In the genomic region with DNA sequence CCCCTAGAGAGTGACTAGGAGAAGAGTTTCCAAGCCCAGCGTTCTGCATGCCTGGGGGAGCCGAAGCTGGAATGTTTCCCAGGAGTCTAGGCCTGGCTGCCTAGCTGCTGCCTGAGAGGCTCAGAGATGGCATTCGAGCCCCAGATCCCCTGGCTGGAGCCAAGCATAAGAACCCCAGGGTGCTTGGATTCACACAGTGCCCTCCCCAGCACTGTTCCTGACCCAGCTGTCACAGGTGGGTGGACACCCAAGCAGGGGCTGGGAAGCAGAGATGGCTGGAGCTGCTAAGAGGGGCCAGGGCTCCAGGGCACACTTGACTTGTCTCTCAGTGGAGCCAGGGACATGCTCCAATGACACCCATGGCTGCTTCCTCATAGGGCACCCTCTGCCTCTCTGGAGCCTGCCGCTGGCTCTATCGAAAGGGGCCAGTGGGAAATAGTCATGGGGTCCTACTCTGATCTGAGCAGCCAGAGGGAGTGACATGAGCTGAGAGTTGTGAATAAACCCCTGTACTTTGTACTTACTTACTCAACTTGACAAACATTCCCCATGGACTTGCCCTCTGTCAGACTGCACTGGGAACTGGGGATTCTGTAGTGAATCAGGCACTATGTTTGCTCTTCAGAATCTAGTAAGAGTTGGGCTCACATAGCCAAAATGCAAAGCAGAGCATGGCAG, we compare ENCODE assay signal across 1 cellular context.
TF ChIP-seq lines count a peak whose summit lies in the region.

No MANE protein-coding gene starts in this region.

TF ChIP-seq in HepG2, 621 proteins besides CTCF, POLR2A, EP300 and RAD21 (continues in another document):
- TF ChIP-seq, protein P1, sequence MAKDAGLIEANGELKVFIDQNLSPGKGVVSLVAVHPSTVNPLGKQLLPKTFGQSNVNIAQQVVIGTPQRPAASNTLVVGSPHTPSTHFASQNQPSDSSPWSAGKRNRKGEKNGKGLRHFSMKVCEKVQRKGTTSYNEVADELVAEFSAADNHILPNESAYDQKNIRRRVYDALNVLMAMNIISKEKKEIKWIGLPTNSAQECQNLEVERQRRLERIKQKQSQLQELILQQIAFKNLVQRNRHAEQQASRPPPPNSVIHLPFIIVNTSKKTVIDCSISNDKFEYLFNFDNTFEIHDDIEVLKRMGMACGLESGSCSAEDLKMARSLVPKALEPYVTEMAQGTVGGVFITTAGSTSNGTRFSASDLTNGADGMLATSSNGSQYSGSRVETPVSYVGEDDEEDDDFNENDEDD (CRISPR knock-in tag; IDR thresholded peaks at IDR 0.05; ENCODE audit: borderline replicate concordance) = no peak
- TF ChIP-seq, protein P2, sequence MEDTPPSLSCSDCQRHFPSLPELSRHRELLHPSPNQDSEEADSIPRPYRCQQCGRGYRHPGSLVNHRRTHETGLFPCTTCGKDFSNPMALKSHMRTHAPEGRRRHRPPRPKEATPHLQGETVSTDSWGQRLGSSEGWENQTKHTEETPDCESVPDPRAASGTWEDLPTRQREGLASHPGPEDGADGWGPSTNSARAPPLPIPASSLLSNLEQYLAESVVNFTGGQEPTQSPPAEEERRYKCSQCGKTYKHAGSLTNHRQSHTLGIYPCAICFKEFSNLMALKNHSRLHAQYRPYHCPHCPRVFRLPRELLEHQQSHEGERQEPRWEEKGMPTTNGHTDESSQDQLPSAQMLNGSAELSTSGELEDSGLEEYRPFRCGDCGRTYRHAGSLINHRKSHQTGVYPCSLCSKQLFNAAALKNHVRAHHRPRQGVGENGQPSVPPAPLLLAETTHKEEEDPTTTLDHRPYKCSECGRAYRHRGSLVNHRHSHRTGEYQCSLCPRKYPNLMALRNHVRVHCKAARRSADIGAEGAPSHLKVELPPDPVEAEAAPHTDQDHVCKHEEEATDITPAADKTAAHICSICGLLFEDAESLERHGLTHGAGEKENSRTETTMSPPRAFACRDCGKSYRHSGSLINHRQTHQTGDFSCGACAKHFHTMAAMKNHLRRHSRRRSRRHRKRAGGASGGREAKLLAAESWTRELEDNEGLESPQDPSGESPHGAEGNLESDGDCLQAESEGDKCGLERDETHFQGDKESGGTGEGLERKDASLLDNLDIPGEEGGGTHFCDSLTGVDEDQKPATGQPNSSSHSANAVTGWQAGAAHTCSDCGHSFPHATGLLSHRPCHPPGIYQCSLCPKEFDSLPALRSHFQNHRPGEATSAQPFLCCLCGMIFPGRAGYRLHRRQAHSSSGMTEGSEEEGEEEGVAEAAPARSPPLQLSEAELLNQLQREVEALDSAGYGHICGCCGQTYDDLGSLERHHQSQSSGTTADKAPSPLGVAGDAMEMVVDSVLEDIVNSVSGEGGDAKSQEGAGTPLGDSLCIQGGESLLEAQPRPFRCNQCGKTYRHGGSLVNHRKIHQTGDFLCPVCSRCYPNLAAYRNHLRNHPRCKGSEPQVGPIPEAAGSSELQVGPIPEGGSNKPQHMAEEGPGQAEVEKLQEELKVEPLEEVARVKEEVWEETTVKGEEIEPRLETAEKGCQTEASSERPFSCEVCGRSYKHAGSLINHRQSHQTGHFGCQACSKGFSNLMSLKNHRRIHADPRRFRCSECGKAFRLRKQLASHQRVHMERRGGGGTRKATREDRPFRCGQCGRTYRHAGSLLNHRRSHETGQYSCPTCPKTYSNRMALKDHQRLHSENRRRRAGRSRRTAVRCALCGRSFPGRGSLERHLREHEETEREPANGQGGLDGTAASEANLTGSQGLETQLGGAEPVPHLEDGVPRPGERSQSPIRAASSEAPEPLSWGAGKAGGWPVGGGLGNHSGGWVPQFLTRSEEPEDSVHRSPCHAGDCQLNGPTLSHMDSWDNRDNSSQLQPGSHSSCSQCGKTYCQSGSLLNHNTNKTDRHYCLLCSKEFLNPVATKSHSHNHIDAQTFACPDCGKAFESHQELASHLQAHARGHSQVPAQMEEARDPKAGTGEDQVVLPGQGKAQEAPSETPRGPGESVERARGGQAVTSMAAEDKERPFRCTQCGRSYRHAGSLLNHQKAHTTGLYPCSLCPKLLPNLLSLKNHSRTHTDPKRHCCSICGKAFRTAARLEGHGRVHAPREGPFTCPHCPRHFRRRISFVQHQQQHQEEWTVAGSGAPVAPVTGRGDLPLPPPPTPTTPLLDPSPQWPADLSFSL (CRISPR knock-in tag; IDR thresholded peaks at IDR 0.05) = peak; percentile 46; the same call in 1 of the 2 replicates
- TF ChIP-seq ZNF772 (CRISPR knock-in tag; IDR thresholded peaks at IDR 0.05) (peak; percentile 72), KLF15 (CRISPR knock-in tag; IDR thresholded peaks at IDR 0.05; ENCODE audit: borderline replicate concordance) (no peak), ZNF3 (CRISPR knock-in tag; IDR thresholded peaks at IDR 0.05) (peak; percentile 54; the same call in 1 of the 2 replicates), ELF1 (CRISPR knock-in tag; IDR thresholded peaks at IDR 0.05) (peak; percentile 15; the same call in 1 of the 2 replicates), ZNF562 (CRISPR knock-in tag; IDR thresholded peaks at IDR 0.05; ENCODE audit: borderline replicate concordance) (no peak), MXI1 (IDR thresholded peaks at IDR 0.05; ENCODE audit: borderline replicate concordance, low read depth, low read length) (0 out of 3 replicates have a peak, but pooled peaks have one; percentile 24), ZEB1 (IDR thresholded peaks at IDR 0.05; ENCODE audit: insufficient replicate concordance, low read depth) (no peak), NR1H2 (CRISPR knock-in tag; IDR thresholded peaks at IDR 0.05; ENCODE audit: borderline replicate concordance, low read depth) (no peak), CREB1 (IDR thresholded peaks at IDR 0.05) (no peak), CREB1 (CRISPR knock-in tag; IDR thresholded peaks at IDR 0.05) (peak; percentile 35; the same call in 1 of the 2 replicates), MED1 (CRISPR knock-in tag; IDR thresholded peaks at IDR 0.05) (peak; percentile 51; the same call in 1 of the 2 replicates), ZNF431 (CRISPR knock-in tag; IDR thresholded peaks at IDR 0.05; ENCODE audit: borderline replicate concordance, low read depth) (no peak), RXRB (CRISPR knock-in tag; IDR thresholded peaks at IDR 0.05; ENCODE audit: borderline replicate concordance) (peak; percentile 60; the same call in 1 of the 2 replicates), ZSCAN12 (CRISPR knock-in tag; IDR thresholded peaks at IDR 0.05) (no peak), HNRNPL (IDR thresholded peaks at IDR 0.05; ENCODE audit: low read depth, low read length) (no peak), ZNF878 (CRISPR knock-in tag; IDR thresholded peaks at IDR 0.05) (peak; percentile 71; the same call in 1 of the 2 replicates), ZNF713 (CRISPR knock-in tag; IDR thresholded peaks at IDR 0.05) (no peak), CREM (IDR thresholded peaks at IDR 0.05) (peak; percentile 34; the same call in 1 of the 2 replicates), CREM (CRISPR knock-in tag; IDR thresholded peaks at IDR 0.05) (no peak), NFE2 (CRISPR knock-in tag; IDR thresholded peaks at IDR 0.05) (no peak), ZBTB21 (CRISPR knock-in tag; IDR thresholded peaks at IDR 0.05) (0 out of 2 replicates have a peak, but pooled peaks have one; percentile 18), HOXA7 (CRISPR knock-in tag; IDR thresholded peaks at IDR 0.05) (no peak), HDAC6 (IDR thresholded peaks at IDR 0.05; ENCODE audit: low read depth, low read length) (no peak), ZNF549 (CRISPR knock-in tag; IDR thresholded peaks at IDR 0.05) (no peak)
- TF ChIP-seq, protein P3, sequence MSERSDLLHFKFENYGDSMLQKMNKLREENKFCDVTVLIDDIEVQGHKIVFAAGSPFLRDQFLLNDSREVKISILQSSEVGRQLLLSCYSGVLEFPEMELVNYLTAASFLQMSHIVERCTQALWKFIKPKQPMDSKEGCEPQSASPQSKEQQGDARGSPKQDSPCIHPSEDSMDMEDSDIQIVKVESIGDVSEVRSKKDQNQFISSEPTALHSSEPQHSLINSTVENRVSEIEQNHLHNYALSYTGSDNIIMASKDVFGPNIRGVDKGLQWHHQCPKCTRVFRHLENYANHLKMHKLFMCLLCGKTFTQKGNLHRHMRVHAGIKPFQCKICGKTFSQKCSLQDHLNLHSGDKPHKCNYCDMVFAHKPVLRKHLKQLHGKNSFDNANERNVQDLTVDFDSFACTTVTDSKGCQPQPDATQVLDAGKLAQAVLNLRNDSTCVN (CRISPR knock-in tag; IDR thresholded peaks at IDR 0.05; ENCODE audit: borderline replicate concordance) = peak; percentile 28; the same call in 1 of the 2 replicates
- TF ChIP-seq, protein P4, sequence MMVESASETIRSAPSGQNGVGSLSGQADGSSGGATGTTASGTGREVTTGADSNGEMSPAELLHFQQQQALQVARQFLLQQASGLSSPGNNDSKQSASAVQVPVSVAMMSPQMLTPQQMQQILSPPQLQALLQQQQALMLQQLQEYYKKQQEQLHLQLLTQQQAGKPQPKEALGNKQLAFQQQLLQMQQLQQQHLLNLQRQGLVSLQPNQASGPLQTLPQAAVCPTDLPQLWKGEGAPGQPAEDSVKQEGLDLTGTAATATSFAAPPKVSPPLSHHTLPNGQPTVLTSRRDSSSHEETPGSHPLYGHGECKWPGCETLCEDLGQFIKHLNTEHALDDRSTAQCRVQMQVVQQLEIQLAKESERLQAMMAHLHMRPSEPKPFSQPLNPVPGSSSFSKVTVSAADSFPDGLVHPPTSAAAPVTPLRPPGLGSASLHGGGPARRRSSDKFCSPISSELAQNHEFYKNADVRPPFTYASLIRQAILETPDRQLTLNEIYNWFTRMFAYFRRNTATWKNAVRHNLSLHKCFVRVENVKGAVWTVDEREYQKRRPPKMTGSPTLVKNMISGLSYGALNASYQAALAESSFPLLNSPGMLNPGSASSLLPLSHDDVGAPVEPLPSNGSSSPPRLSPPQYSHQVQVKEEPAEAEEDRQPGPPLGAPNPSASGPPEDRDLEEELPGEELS (CRISPR knock-in tag; IDR thresholded peaks at IDR 0.05) = 0 out of 2 replicates have a peak, but pooled peaks have one; percentile 12
- TF ChIP-seq, protein P5, sequence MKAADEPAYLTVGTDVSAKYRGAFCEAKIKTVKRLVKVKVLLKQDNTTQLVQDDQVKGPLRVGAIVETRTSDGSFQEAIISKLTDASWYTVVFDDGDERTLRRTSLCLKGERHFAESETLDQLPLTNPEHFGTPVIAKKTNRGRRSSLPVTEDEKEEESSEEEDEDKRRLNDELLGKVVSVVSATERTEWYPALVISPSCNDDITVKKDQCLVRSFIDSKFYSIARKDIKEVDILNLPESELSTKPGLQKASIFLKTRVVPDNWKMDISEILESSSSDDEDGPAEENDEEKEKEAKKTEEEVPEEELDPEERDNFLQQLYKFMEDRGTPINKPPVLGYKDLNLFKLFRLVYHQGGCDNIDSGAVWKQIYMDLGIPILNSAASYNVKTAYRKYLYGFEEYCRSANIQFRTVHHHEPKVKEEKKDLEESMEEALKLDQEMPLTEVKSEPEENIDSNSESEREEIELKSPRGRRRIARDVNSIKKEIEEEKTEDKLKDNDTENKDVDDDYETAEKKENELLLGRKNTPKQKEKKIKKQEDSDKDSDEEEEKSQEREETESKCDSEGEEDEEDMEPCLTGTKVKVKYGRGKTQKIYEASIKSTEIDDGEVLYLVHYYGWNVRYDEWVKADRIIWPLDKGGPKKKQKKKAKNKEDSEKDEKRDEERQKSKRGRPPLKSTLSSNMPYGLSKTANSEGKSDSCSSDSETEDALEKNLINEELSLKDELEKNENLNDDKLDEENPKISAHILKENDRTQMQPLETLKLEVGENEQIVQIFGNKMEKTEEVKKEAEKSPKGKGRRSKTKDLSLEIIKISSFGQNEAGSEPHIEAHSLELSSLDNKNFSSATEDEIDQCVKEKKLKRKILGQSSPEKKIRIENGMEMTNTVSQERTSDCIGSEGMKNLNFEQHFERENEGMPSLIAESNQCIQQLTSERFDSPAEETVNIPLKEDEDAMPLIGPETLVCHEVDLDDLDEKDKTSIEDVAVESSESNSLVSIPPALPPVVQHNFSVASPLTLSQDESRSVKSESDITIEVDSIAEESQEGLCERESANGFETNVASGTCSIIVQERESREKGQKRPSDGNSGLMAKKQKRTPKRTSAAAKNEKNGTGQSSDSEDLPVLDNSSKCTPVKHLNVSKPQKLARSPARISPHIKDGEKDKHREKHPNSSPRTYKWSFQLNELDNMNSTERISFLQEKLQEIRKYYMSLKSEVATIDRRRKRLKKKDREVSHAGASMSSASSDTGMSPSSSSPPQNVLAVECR (CRISPR knock-in tag; IDR thresholded peaks at IDR 0.05; ENCODE audit: borderline replicate concordance) = peak; percentile 15; the same call in 1 of the 2 replicates
- TF ChIP-seq, protein P6, sequence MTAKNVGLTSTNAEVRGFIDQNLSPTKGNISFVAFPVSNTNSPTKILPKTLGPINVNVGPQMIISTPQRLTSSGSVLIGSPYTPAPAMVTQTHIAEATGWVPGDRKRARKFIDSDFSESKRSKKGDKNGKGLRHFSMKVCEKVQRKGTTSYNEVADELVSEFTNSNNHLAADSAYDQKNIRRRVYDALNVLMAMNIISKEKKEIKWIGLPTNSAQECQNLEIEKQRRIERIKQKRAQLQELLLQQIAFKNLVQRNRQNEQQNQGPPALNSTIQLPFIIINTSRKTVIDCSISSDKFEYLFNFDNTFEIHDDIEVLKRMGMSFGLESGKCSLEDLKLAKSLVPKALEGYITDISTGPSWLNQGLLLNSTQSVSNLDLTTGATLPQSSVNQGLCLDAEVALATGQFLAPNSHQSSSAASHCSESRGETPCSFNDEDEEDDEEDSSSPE (CRISPR knock-in tag; IDR thresholded peaks at IDR 0.05) = peak; percentile 44; the same call in 1 of the 2 replicates
- TF ChIP-seq, protein P7, sequence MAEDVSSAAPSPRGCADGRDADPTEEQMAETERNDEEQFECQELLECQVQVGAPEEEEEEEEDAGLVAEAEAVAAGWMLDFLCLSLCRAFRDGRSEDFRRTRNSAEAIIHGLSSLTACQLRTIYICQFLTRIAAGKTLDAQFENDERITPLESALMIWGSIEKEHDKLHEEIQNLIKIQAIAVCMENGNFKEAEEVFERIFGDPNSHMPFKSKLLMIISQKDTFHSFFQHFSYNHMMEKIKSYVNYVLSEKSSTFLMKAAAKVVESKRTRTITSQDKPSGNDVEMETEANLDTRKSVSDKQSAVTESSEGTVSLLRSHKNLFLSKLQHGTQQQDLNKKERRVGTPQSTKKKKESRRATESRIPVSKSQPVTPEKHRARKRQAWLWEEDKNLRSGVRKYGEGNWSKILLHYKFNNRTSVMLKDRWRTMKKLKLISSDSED (CRISPR knock-in tag; IDR thresholded peaks at IDR 0.05) = no peak
- TF ChIP-seq, protein P8, sequence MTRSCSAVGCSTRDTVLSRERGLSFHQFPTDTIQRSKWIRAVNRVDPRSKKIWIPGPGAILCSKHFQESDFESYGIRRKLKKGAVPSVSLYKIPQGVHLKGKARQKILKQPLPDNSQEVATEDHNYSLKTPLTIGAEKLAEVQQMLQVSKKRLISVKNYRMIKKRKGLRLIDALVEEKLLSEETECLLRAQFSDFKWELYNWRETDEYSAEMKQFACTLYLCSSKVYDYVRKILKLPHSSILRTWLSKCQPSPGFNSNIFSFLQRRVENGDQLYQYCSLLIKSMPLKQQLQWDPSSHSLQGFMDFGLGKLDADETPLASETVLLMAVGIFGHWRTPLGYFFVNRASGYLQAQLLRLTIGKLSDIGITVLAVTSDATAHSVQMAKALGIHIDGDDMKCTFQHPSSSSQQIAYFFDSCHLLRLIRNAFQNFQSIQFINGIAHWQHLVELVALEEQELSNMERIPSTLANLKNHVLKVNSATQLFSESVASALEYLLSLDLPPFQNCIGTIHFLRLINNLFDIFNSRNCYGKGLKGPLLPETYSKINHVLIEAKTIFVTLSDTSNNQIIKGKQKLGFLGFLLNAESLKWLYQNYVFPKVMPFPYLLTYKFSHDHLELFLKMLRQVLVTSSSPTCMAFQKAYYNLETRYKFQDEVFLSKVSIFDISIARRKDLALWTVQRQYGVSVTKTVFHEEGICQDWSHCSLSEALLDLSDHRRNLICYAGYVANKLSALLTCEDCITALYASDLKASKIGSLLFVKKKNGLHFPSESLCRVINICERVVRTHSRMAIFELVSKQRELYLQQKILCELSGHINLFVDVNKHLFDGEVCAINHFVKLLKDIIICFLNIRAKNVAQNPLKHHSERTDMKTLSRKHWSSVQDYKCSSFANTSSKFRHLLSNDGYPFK (CRISPR knock-in tag; IDR thresholded peaks at IDR 0.05; ENCODE audit: borderline replicate concordance) = peak; percentile 38; the same call in 1 of the 2 replicates
- TF ChIP-seq, protein P9, sequence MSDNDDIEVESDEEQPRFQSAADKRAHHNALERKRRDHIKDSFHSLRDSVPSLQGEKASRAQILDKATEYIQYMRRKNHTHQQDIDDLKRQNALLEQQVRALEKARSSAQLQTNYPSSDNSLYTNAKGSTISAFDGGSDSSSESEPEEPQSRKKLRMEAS (IDR thresholded peaks at IDR 0.05) = peak; percentile 69; the same call in 1 of the 2 replicates
